Comparison of ENCODE assay signal across 1 cellular context in genomic region chr4:4870493-4871266, GRCh38.
TF ChIP-seq lines count a peak whose summit lies in the region.

No MANE protein-coding gene starts in this region.

TF ChIP-seq in HepG2, 621 proteins besides CTCF, POLR2A, EP300 and RAD21:
- TF ChIP-seq HDAC6 (IDR thresholded peaks at IDR 0.05; ENCODE audit: low read depth, low read length), result no peak
- TF ChIP-seq ZNF703 (CRISPR knock-in tag; IDR thresholded peaks at IDR 0.05; ENCODE audit: borderline replicate concordance), result no peak
- 0 out of 2 replicates have a peak, but pooled peaks have one; percentile 44 for TF ChIP-seq EZH2 (conservative IDR thresholded peaks at IDR 0.05; ENCODE audit: low read depth, low read length)
- no peak for TF ChIP-seq ZBTB42 (CRISPR knock-in tag; IDR thresholded peaks at IDR 0.05)
